Comparison of ENCODE assay signal across 8 cellular contexts in genomic region chr13:98542568-98543379, GRCh38. TPM values are rescaled to one million over a fixed set of nuclear protein-coding genes. Genes with fewer than 3 reads are reported as not detected.
DNase-seq lines count a peak whose midpoint lies in the region; ATAC-seq, FAIRE-seq and TF ChIP-seq lines count a peak whose summit lies in the region.

No MANE protein-coding gene starts in this region.

- no peaks in the 10 kb centered on the region for H3K27me3 ChIP-seq in iPS-20b (ENCODE audit: insufficient read depth, low read length)
- H3K27me3 ChIP-seq in uterus = no peaks in the 10 kb centered on the region

- DNase-seq in CD1c-positive myeloid dendritic cell (ENCODE audit: extremely low spot score) (peak; percentile 76), SHP77 treated with DMSO at 0.1 percent for 48 hours (lab: John Stamatoyannopoulos, UW) (peak; percentile 33), uterus (no peak), D721Med (ENCODE audit: insufficient read length, low spot score) (no peak), KG1 (lab: John Stamatoyannopoulos, UW) (no peak)
- no peak for DNase-seq in activated CD4-positive, CD25-positive, alpha-beta regulatory T cell (lab: John Stamatoyannopoulos, UW)

- TF ChIP-seq POLR2A in uterus (IDR thresholded peaks at IDR 0.05) = no peak

- no peak for FAIRE-seq in D721Med (lab: Jason Lieb, UNC)

- H3K27ac ChIP-seq in iPS-20b (ENCODE audit: low read length) (peak overlapping the region; percentile 29), uterus (peak overlapping the region; percentile 47 to 75)

- H3K9me3 ChIP-seq in iPS-20b (ENCODE audit: insufficient read depth, low read depth, low read length) (no peaks in the 10 kb centered on the region), uterus (no peaks in the 10 kb centered on the region)

- peaks cover 32% of the 10 kb centered on the region for H3K4me1 ChIP-seq in iPS-20b (ENCODE audit: insufficient read depth, low read length)
- peaks cover 15 to 16% of the 10 kb centered on the region in 2 donors for H3K4me1 ChIP-seq in uterus

- H3K36me3 ChIP-seq in iPS-20b (ENCODE audit: insufficient read depth, low read depth, low read length) (peaks cover 11% of the 10 kb centered on the region; the same call in 1 of the 2 replicates), uterus (no peaks in the 10 kb centered on the region)

- intact Hi-C loops in uterus (cut with DNase I; ENCODE audit: low total_unique reads) = no loop called here

- 0 out of 2 replicates have a peak overlapping the region, but pooled peaks have one; percentile 34 for H3K9ac ChIP-seq in iPS-20b (ENCODE audit: low read depth, low read length)

- H3K4me3 ChIP-seq in iPS-20b (ENCODE audit: low read length) (no peak overlapping the region), uterus (no peak overlapping the region)

- peak; percentile 51 for ATAC-seq in GM21529 (IDR thresholded peaks at IDR 0.05; ENCODE audit: unreplicated experiment)

- TF ChIP-seq CTCF in uterus (IDR thresholded peaks at IDR 0.05) (no peak), D721Med (IDR thresholded peaks at IDR 0.05; ENCODE audit: insufficient read depth, missing control alignments) (no peak)

RNA-seq across cellular contexts. Expression of gene STK24, which starts 34.1 kb away (rescaled TPM):
- 10 to 100 TPM; 29.7 to 73.5 (median 62.6) TPM for total RNA-seq in uterus

Comparison
In these comparisons a context has a peak if more than half of its experiments do, and no peak if none do; other contexts are left out.
1. DNase-seq: peak in CD1c-positive myeloid dendritic cell (single experiment) and SHP77 treated with DMSO at 0.1 percent for 48 hours (single experiment); none in uterus (0 of 2), D721Med (single experiment), activated CD4-positive, CD25-positive, alpha-beta regulatory T cell (0 of 4) and KG1 (single experiment).